In genomic region chr10:17229016-17229716, GRCh38 we compare ENCODE assay signal across 8 cellular contexts. TPM values are rescaled to one million over a fixed set of nuclear protein-coding genes. Genes with fewer than 3 reads are reported as not detected.
DNase-seq lines count a peak whose midpoint lies in the region; ATAC-seq and TF ChIP-seq lines count a peak whose summit lies in the region.

No MANE protein-coding gene starts in this region.

- peak; percentile 18 to 51 for TF ChIP-seq POLR2A in sigmoid colon (IDR thresholded peaks at IDR 0.05)

- TF ChIP-seq CTCF in GM12875 (IDR thresholded peaks at IDR 0.05; ENCODE audit: borderline replicate concordance, insufficient read depth, low read depth, low read length) (no peak), right atrium auricular region (IDR thresholded peaks at IDR 0.05) (no peak), sigmoid colon (IDR thresholded peaks at IDR 0.05) (peak in 1 of 4 experiments; percentile 6)

- no peaks in the 10 kb centered on the region for H3K27me3 ChIP-seq in right atrium auricular region
- H3K27me3 ChIP-seq in sigmoid colon = no peaks in the 10 kb centered on the region

- H3K9me3 ChIP-seq in right atrium auricular region (no peaks in the 10 kb centered on the region), sigmoid colon (no peaks in the 10 kb centered on the region)

- intact Hi-C loops in sigmoid colon (cut with DNase I) = loop anchor here (2.0 kb wide), 1 partner anchor 28 kb away; the partner anchor contains the start of gene TRDMT1

- H3K36me3 ChIP-seq in right atrium auricular region = peaks cover 44% of the 10 kb centered on the region
- H3K36me3 ChIP-seq in sigmoid colon = peaks cover 8 to 28% (median 10%) of the 10 kb centered on the region in 4 donors

- WGBS in adipose tissue, 3 donors = 0 to 1% (median 1%) methylated on average over 64 to 72 of the region's 72 CpGs
- 1 to 5% methylated on average over 71 to 72 of the region's 72 CpGs for WGBS in sigmoid colon, 2 donors

- DNase-seq in SW480 (ENCODE audit: low spot score) (peak; percentile 46), right atrium auricular region (ENCODE audit: low spot score) (peak; percentile 95), sigmoid colon (peak; percentile 97)

- TF ChIP-seq EP300 in sigmoid colon (IDR thresholded peaks at IDR 0.05) = no peak

- H3K27ac ChIP-seq in adipose tissue (ENCODE audit: low read depth, low read length) = peak overlapping the region; percentile 98
- H3K27ac ChIP-seq in right atrium auricular region = peak overlapping the region; percentile 97 to 98
- peak overlapping the region; percentile 86 to 99 (median 97) for H3K27ac ChIP-seq in sigmoid colon

- peak overlapping the region; percentile 62 for H3K4me3 ChIP-seq in GM12875 (ENCODE audit: low read depth, low read length)
- H3K4me3 ChIP-seq in right atrium auricular region = peak overlapping the region; percentile 77 to 78
- H3K4me3 ChIP-seq in sigmoid colon = peak overlapping the region; percentile 50 to 70 (median 61)

- peaks cover 0 to 42% of the 10 kb centered on the region in 2 donors for H3K4me1 ChIP-seq in right atrium auricular region
- peaks cover 0 to 63% (median 30%) of the 10 kb centered on the region in 4 donors for H3K4me1 ChIP-seq in sigmoid colon

- peak; percentile 16 for ATAC-seq in HG02981 (IDR thresholded peaks at IDR 0.05; ENCODE audit: unreplicated experiment)
- ATAC-seq in HG02884 (IDR thresholded peaks at IDR 0.05; ENCODE audit: unreplicated experiment) = no peak
- no peak for ATAC-seq in GM21390 (IDR thresholded peaks at IDR 0.05; ENCODE audit: unreplicated experiment)

RNA-seq across cellular contexts. Expression of gene VIM, which starts 1.1 kb away (rescaled TPM):
- polyA plus RNA-seq in adipose tissue = 1,000 to 10,000 TPM in 2 of 3 donors, 100 to 1,000 TPM in 1; 348 to 3,997 (median 2,261) TPM
- total RNA-seq in right atrium auricular region = 1,000 to 10,000 TPM; 1,022 to 1,600 TPM
- total RNA-seq in sigmoid colon = 1,000 to 10,000 TPM in 3 of 4 donors, 100 to 1,000 TPM in 1; 930 to 1,636 (median 1,211) TPM
- 100 to 1,000 TPM; 112 to 730 (median 484) TPM for polyA plus RNA-seq in sigmoid colon

RNA-seq across cellular contexts. Expression of gene TRDMT1, which starts 27.7 kb away (rescaled TPM):
- 1 to 10 TPM; 1.3 to 2.7 (median 1.6) TPM for polyA plus RNA-seq in adipose tissue
- 1 to 10 TPM; 3.8 to 5.0 TPM for total RNA-seq in right atrium auricular region
- total RNA-seq in sigmoid colon = 10 to 100 TPM in 1 of 4 donors, 1 to 10 TPM in 3; 7.5 to 13.6 (median 8.4) TPM
- 1 to 10 TPM; 1.2 to 2.3 (median 2.3) TPM for polyA plus RNA-seq in sigmoid colon

Comparison
In these comparisons a context has a peak if more than half of its experiments do, and no peak if none do; other contexts are left out.
1. DNase-seq: peak in every context shown above with its lines; median percentile 97 in sigmoid colon; 95 in right atrium auricular region; 46 in SW480.